Comparison of ENCODE assay signal across 1 cellular context in genomic region chr1:231934797-231935196, GRCh38.
TF ChIP-seq lines count a peak whose summit lies in the region.

No MANE protein-coding gene starts in this region.

TF ChIP-seq in HEK293, 187 proteins besides CTCF, POLR2A, EP300 and RAD21 (continued from another document):
- TF ChIP-seq ZBTB44 (tag by site-specific recombination; IDR thresholded peaks at IDR 0.05) (no peak), GLIS1 (tag by site-specific recombination; IDR thresholded peaks at IDR 0.05) (peak; percentile 67), ZFP3 (tag by site-specific recombination; IDR thresholded peaks at IDR 0.05; ENCODE audit: low read depth) (no peak), ZNF704 (tag by site-specific recombination; IDR thresholded peaks at IDR 0.05) (no peak), ZXDB (tag by site-specific recombination; IDR thresholded peaks at IDR 0.05) (peak; percentile 63), ZBTB8A (tag by site-specific recombination; IDR thresholded peaks at IDR 0.05) (no peak), ZNF626 (tag by site-specific recombination; IDR thresholded peaks at IDR 0.05) (0 out of 2 replicates have a peak, but pooled peaks have one; percentile 44), ZNF596 (tag by site-specific recombination; IDR thresholded peaks at IDR 0.05) (no peak), ZNF266 (tag by site-specific recombination; IDR thresholded peaks at IDR 0.05; ENCODE audit: low read depth) (no peak), ZEB2 (tag by site-specific recombination; IDR thresholded peaks at IDR 0.05) (0 out of 2 replicates have a peak, but pooled peaks have one; percentile 20), SCRT2 (tag by site-specific recombination; IDR thresholded peaks at IDR 0.05) (no peak), ZBTB1 (tag by site-specific recombination; IDR thresholded peaks at IDR 0.05) (peak; percentile 58; the same call in 1 of the 2 replicates), KLF8 (tag by site-specific recombination; IDR thresholded peaks at IDR 0.05) (no peak), PATZ1 (tag by site-specific recombination; IDR thresholded peaks at IDR 0.05) (no peak), ZNF580 (tag by site-specific recombination; IDR thresholded peaks at IDR 0.05) (no peak), MZF1 (tag by site-specific recombination; IDR thresholded peaks at IDR 0.05; ENCODE audit: borderline replicate concordance) (0 out of 2 replicates have a peak, but pooled peaks have one; percentile 63), ZNF211 (tag by site-specific recombination; IDR thresholded peaks at IDR 0.05; ENCODE audit: low read depth) (no peak), ZNF311 (tag by site-specific recombination; IDR thresholded peaks at IDR 0.05; ENCODE audit: borderline replicate concordance) (no peak), ZNF600 (tag by site-specific recombination; IDR thresholded peaks at IDR 0.05) (no peak), ZNF184 (tag by site-specific recombination; IDR thresholded peaks at IDR 0.05) (no peak), ZNF791 (tag by site-specific recombination; IDR thresholded peaks at IDR 0.05) (no peak), ZNF639 (tag by site-specific recombination; IDR thresholded peaks at IDR 0.05) (no peak), ZFP69B (tag by site-specific recombination; IDR thresholded peaks at IDR 0.05) (no peak), PBX3 (CRISPR knock-in tag; IDR thresholded peaks at IDR 0.05) (no peak), ZBTB10 (tag by site-specific recombination; IDR thresholded peaks at IDR 0.05) (no peak), EGR2 (tag by site-specific recombination; IDR thresholded peaks at IDR 0.05; ENCODE audit: low read depth) (no peak), SALL2 (tag by site-specific recombination; IDR thresholded peaks at IDR 0.05; ENCODE audit: borderline replicate concordance) (no peak), ZNF654 (tag by site-specific recombination; IDR thresholded peaks at IDR 0.05; ENCODE audit: low read depth) (no peak), ZNF202 (tag by site-specific recombination; IDR thresholded peaks at IDR 0.05; ENCODE audit: borderline replicate concordance) (no peak), ZSCAN23 (tag by site-specific recombination; IDR thresholded peaks at IDR 0.05) (no peak), ZNF350 (tag by site-specific recombination; IDR thresholded peaks at IDR 0.05) (no peak), ZNF664 (tag by site-specific recombination; IDR thresholded peaks at IDR 0.05) (no peak), ZFHX2 (tag by site-specific recombination; conservative IDR thresholded peaks at IDR 0.05) (no peak), ZNF221 (tag by site-specific recombination; IDR thresholded peaks at IDR 0.05; ENCODE audit: borderline replicate concordance) (no peak), SP7 (tag by site-specific recombination; IDR thresholded peaks at IDR 0.05) (no peak), ZNF768 (tag by site-specific recombination; IDR thresholded peaks at IDR 0.05) (no peak), ZFP41 (tag by site-specific recombination; IDR thresholded peaks at IDR 0.05; ENCODE audit: borderline replicate concordance) (no peak), ZNF558 (tag by site-specific recombination; IDR thresholded peaks at IDR 0.05) (no peak), ZNF175 (tag by site-specific recombination; IDR thresholded peaks at IDR 0.05) (no peak), OVOL3 (tag by site-specific recombination; IDR thresholded peaks at IDR 0.05) (0 out of 2 replicates have a peak, but pooled peaks have one; percentile 76), ZNF549 (tag by site-specific recombination; IDR thresholded peaks at IDR 0.05) (no peak), ZNF843 (tag by site-specific recombination; IDR thresholded peaks at IDR 0.05) (peak; percentile 90)
